ENCODE assay signal across 27 cellular contexts in the genomic region with DNA sequence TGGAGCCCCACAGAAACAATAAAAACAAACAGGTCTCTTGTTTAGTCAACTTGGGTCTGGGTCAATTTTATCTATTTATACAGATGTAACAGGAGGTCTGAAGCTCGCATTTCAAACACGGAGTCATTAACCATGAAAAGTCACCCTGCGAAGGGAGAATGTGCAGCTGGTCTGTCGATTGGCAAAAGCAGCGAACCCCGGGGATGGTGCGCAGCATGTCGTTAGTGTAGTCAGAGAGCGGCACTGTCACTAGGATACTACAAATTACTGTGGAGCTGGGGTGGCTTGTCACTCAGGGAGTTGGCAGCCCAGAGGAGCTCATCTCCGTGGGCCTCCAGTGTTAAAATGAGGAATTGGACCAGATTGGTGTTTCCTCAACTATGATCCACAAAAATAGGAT.
A peak's percentile ranks its signal among the peaks of the same experiment; 100 is the strongest.
DNase-seq lines count a peak whose midpoint lies in the region; ATAC-seq lines count a peak whose summit lies in the region.
"Had no signal": no experiment of that assay in that cellular context is flagged by ENCODE, and none has a peak within 500 bp of the region (broad histone marks: within the 10 kb centered on the region; RNA-seq: fewer than 3 reads in every experiment).

No MANE protein-coding gene starts in this region.

- H3K36me3 Mint-ChIP-seq in T-helper 17 cell (ENCODE audit: low read depth), result peaks cover 2% of the 10 kb centered on the region
- H3K36me3 Mint-ChIP-seq: immature natural killer cell had no signal

- intact Hi-C loops in sciatic nerve (cut with DNase I), result no loop called here
- intact Hi-C loops in left colon (cut with DNase I, micrococcal nuclease), result no loop called here

- no peaks in the 10 kb centered on the region for H3K4me1 Mint-ChIP-seq in T-helper 17 cell
- H3K4me1 Mint-ChIP-seq: immature natural killer cell had no signal

- ATAC-seq in T-helper 17 cell (no peak), sciatic nerve (peak; percentile 33), left colon (no peak), HG02938 (IDR thresholded peaks at IDR 0.05; ENCODE audit: unreplicated experiment) (no peak)
- ATAC-seq: activated CD4-positive, CD25-positive, alpha-beta regulatory T cell treated with anti-CD3 and anti-CD28 coated beads, Interleukin-2, amount 50 U/mL, for 24 hours; activated naive CD8-positive, alpha-beta T cell treated with anti-CD3 and anti-CD28 coated beads, Interleukin-2, amount 50 U/mL, for 24 hours; left lobe of liver had no signal

- peak; percentile 37 for DNase-seq in NCI-H2107 treated with DMSO at 0.1 percent for 48 hours (lab: John Stamatoyannopoulos, UW; ENCODE audit: unreplicated experiment)
- no peak for DNase-seq in NCI-H2107 (lab: John Stamatoyannopoulos, UW)
- peak; percentile 99 for DNase-seq in NCI-H146 treated with DMSO at 0.1 percent for 48 hours (lab: John Stamatoyannopoulos, UW; ENCODE audit: unreplicated experiment)
- no peak for DNase-seq in T-helper 17 cell
- no peak for DNase-seq in sciatic nerve (ENCODE audit: low spot score)
- no peak for DNase-seq in left colon
- no peak for DNase-seq in T-helper 9 cell
- DNase-seq: activated CD4-positive, alpha-beta T cell treated with anti-CD3 and anti-CD28 coated beads, Interleukin-2, amount 50 U/mL, for 48 hours; activated naive CD4-positive, alpha-beta T cell; activated naive CD8-positive, alpha-beta T cell treated with anti-CD3 and anti-CD28 coated beads, Interleukin-2, amount 50 U/mL, for 24 hours; colonic mucosa; DMS53; effector CD8-positive, alpha-beta T cell; H7; immature natural killer cell; MG63; NCI-H1694; NCI-H446 treated with DMSO at 0.1 percent for 48 hours; OCI-M1; ovary; SK-N-SH; stimulated activated naive CD4-positive, alpha-beta T cell treated with Interleukin-2 at 50 U/mL for 16 hours had no signal

- H3K9me3 ChIP-seq in T-helper 17 cell (ENCODE audit: control insufficient read depth, low read length, poor library complexity, severe bottlenecking), result no peaks in the 10 kb centered on the region
- H3K9me3 ChIP-seq: colonic mucosa, MG63, ovary, SK-N-SH had no signal

- H3K27me3 Mint-ChIP-seq in T-helper 17 cell, result no peaks in the 10 kb centered on the region
- H3K27me3 Mint-ChIP-seq: activated naive CD8-positive, alpha-beta T cell treated with anti-CD3 and anti-CD28 coated beads, Interleukin-2, amount 50 U/mL, for 24 hours had no signal

- H3K4me3 Mint-ChIP-seq in T-helper 17 cell, result no peak overlapping the region
- H3K4me3 Mint-ChIP-seq: activated naive CD8-positive, alpha-beta T cell treated with anti-CD3 and anti-CD28 coated beads, Interleukin-2, amount 50 U/mL, for 24 hours; B cell; immature natural killer cell; neural crest cell had no signal

- peak overlapping the region; percentile 17 for H3K27ac Mint-ChIP-seq in T-helper 17 cell
- H3K27ac Mint-ChIP-seq: activated naive CD8-positive, alpha-beta T cell treated with anti-CD3 and anti-CD28 coated beads, Interleukin-2, amount 50 U/mL, for 24 hours; B cell had no signal

Comparison
In these comparisons a context has a peak if more than half of its experiments do, and no peak if none do; other contexts are left out.
1. DNase-seq: peak in NCI-H2107 treated with DMSO at 0.1 percent for 48 hours (single experiment) and NCI-H146 treated with DMSO at 0.1 percent for 48 hours (single experiment); none in NCI-H2107 (single experiment), T-helper 17 cell (0 of 3), sciatic nerve (single experiment), left colon (0 of 2) and T-helper 9 cell (single experiment).